ENCODE assay signal across 8 cellular contexts in genomic region chr19:13839938-13840750, GRCh38. TPM values are rescaled to one million over a fixed set of nuclear protein-coding genes. Genes with fewer than 3 reads are reported as not detected.
DNase-seq lines count a peak whose midpoint lies in the region; ATAC-seq and TF ChIP-seq lines count a peak whose summit lies in the region.

No MANE protein-coding gene starts in this region.

- 93 to 98% methylated on average over 10 to 22 of the region's 22 CpGs for WGBS in endodermal cell (ENCODE audit: insufficient coverage in 1 of 2, insufficient read length in 1 of 2), 2 experiments

- H3K9me3 ChIP-seq in endodermal cell (ENCODE audit: control insufficient read depth, low read length), result no peaks in the 10 kb centered on the region

- peak overlapping the region; percentile 90 for H3K27ac Mint-ChIP-seq in activated CD4-positive, alpha-beta T cell treated with anti-CD3 and anti-CD28 coated beads, Interleukin-2, amount 10 ng/mL, durations not matched to agents 7 days and 5 days
- H3K27ac Mint-ChIP-seq in endodermal cell, result peak overlapping the region; percentile 26
- peak overlapping the region; percentile 91 to 100 (median 97) for H3K27ac Mint-ChIP-seq in naive thymus-derived CD8-positive, alpha-beta T cell

- peaks cover 58% of the 10 kb centered on the region for H3K4me1 Mint-ChIP-seq in activated CD4-positive, alpha-beta T cell treated with anti-CD3 and anti-CD28 coated beads, Interleukin-2, amount 10 ng/mL, durations not matched to agents 7 days and 5 days
- H3K4me1 Mint-ChIP-seq in endodermal cell, result peaks cover 6% of the 10 kb centered on the region
- peaks cover 21 to 83% (median 72%) of the 10 kb centered on the region in 4 donors for H3K4me1 Mint-ChIP-seq in naive thymus-derived CD8-positive, alpha-beta T cell

- TF ChIP-seq CTCF in HL-60 (IDR thresholded peaks at IDR 0.05; ENCODE audit: insufficient read depth, low read length), result no peak
- no peak for TF ChIP-seq CTCF in endodermal cell (conservative IDR thresholded peaks at IDR 0.05)

- H3K27ac ChIP-seq in HL-60 (replicated peaks) (peak overlapping the region; percentile 98), endodermal cell (ENCODE audit: low read depth, low read length) (no peak overlapping the region)

- peaks cover 42% of the 10 kb centered on the region for H3K36me3 Mint-ChIP-seq in activated CD4-positive, alpha-beta T cell treated with anti-CD3 and anti-CD28 coated beads, Interleukin-2, amount 10 ng/mL, durations not matched to agents 7 days and 5 days (ENCODE audit: low read depth)
- peaks cover 2% of the 10 kb centered on the region for H3K36me3 Mint-ChIP-seq in endodermal cell (ENCODE audit: low read depth)
- no peaks in the 10 kb centered on the region for H3K36me3 Mint-ChIP-seq in naive thymus-derived CD8-positive, alpha-beta T cell

- DNase-seq in AG20443 (ENCODE audit: low spot score) (peak; percentile 47), HL-60 (ENCODE audit: low read depth in 1 of 2, low spot score in 1 of 2) (peak in 1 of 2 experiments; percentile 58), endodermal cell (peak; percentile 51), OCI-M1 (lab: John Stamatoyannopoulos, UW) (no peak), NCI-H2171 treated with DMSO at 0.1 percent for 48 hours (lab: John Stamatoyannopoulos, UW) (no peak)
- peak; percentile 29 for DNase-seq in activated CD4-positive, alpha-beta T cell treated with anti-CD3 and anti-CD28 coated beads, Interleukin-2, amount 10 ng/mL, durations not matched to agents 7 days and 5 days
- peak in 2 of 10 donors; percentile 43 to 49 for DNase-seq in naive thymus-derived CD8-positive, alpha-beta T cell

- peaks cover 12% of the 10 kb centered on the region for H3K4me1 ChIP-seq in endodermal cell (ENCODE audit: control insufficient read depth, insufficient read depth, low read length)

- H3K36me3 ChIP-seq in endodermal cell (ENCODE audit: control insufficient read depth, insufficient read depth, low read length), result no peaks in the 10 kb centered on the region

- H3K4me3 ChIP-seq in HL-60 (replicated peaks; ENCODE audit: insufficient read depth, low read length), result peak overlapping the region; percentile 82
- no peak overlapping the region for H3K4me3 ChIP-seq in endodermal cell (ENCODE audit: low read length)

- CTCF ChIA-PET in activated CD4-positive, alpha-beta T cell treated with anti-CD3 and anti-CD28 coated beads, Interleukin-2, amount 10 ng/mL, durations not matched to agents 7 days and 5 days (lab: Charles Lee), result interaction anchor here (0.6 to 1.6 kb wide), 4 partner anchors 19 to 56 kb away, joined by 3 to 4 read pairs (median 4); no protein-coding TSS in a partner anchor

- POLR2A ChIA-PET in activated CD4-positive, alpha-beta T cell treated with anti-CD3 and anti-CD28 coated beads, Interleukin-2, amount 10 ng/mL, durations not matched to agents 7 days and 5 days (lab: Charles Lee), result interaction anchor here (0.5 to 1.1 kb wide), 4 partner anchors 48 to 688 kb away, joined by 3 to 7 read pairs (median 4); no protein-coding TSS in a partner anchor
- POLR2A ChIA-PET in naive thymus-derived CD8-positive, alpha-beta T cell (lab: Charles Lee), result interaction anchor here (0.6 to 8.7 kb wide), 9 partner anchors 8 to 1579 kb away, joined by 3 to 110 read pairs (median 3); partner anchors contain the start of gene ZSWIM4

- H3K27me3 Mint-ChIP-seq in activated CD4-positive, alpha-beta T cell treated with anti-CD3 and anti-CD28 coated beads, Interleukin-2, amount 10 ng/mL, durations not matched to agents 7 days and 5 days, result no peaks in the 10 kb centered on the region
- no peaks in the 10 kb centered on the region for H3K27me3 Mint-ChIP-seq in endodermal cell (ENCODE audit: insufficient read depth)
- no peaks in the 10 kb centered on the region for H3K27me3 Mint-ChIP-seq in naive thymus-derived CD8-positive, alpha-beta T cell

- H3K9me3 Mint-ChIP-seq in activated CD4-positive, alpha-beta T cell treated with anti-CD3 and anti-CD28 coated beads, Interleukin-2, amount 10 ng/mL, durations not matched to agents 7 days and 5 days, result no peaks in the 10 kb centered on the region
- no peaks in the 10 kb centered on the region for H3K9me3 Mint-ChIP-seq in endodermal cell
- H3K9me3 Mint-ChIP-seq in naive thymus-derived CD8-positive, alpha-beta T cell, result no peaks in the 10 kb centered on the region

- ATAC-seq in naive thymus-derived CD8-positive, alpha-beta T cell, result peak; percentile 1 to 15
- ATAC-seq in GM19023 (IDR thresholded peaks at IDR 0.05; ENCODE audit: unreplicated experiment), result no peak

- H3K9ac ChIP-seq in endodermal cell (ENCODE audit: extremely low read depth, low read length, poor library complexity, severe bottlenecking), result no peak overlapping the region

- H3K27me3 ChIP-seq in HL-60 (ENCODE audit: insufficient read depth, poor library complexity, severe bottlenecking), result no peaks in the 10 kb centered on the region
- H3K27me3 ChIP-seq in endodermal cell (ENCODE audit: control insufficient read depth, insufficient read depth, low read length, poor library complexity, severe bottlenecking), result no peaks in the 10 kb centered on the region

- peak overlapping the region; percentile 94 for H3K4me3 Mint-ChIP-seq in activated CD4-positive, alpha-beta T cell treated with anti-CD3 and anti-CD28 coated beads, Interleukin-2, amount 10 ng/mL, durations not matched to agents 7 days and 5 days
- peak overlapping the region; percentile 76 for H3K4me3 Mint-ChIP-seq in endodermal cell
- peak overlapping the region; percentile 78 to 94 (median 88) for H3K4me3 Mint-ChIP-seq in naive thymus-derived CD8-positive, alpha-beta T cell

RNA-seq across cellular contexts. Expression of gene NANOS3, which starts 36.8 kb away (rescaled TPM):
- under 1 TPM in 1 of 2 experiments, not detected in 1; 0.48 TPM for total RNA-seq in activated CD4-positive, alpha-beta T cell treated with anti-CD3 and anti-CD28 coated beads, Interleukin-2, amount 10 ng/mL, durations not matched to agents 7 days and 5 days
- under 1 TPM in 1 of 2 donors, not detected in 1; 0.64 TPM for total RNA-seq in endodermal cell
- 2.6 TPM for polyA plus RNA-seq in endodermal cell (2013, experiment 1 of 2)
- 2.0 TPM for polyA plus RNA-seq in endodermal cell (2013, experiment 2 of 2)
- total RNA-seq in naive thymus-derived CD8-positive, alpha-beta T cell, result not detected
- not detected for polyA plus RNA-seq in naive thymus-derived CD8-positive, alpha-beta T cell

RNA-seq across cellular contexts. Expression of gene ZSWIM4, which starts 44.9 kb away (rescaled TPM):
- 1 to 10 TPM; 6.0 to 6.2 TPM for total RNA-seq in activated CD4-positive, alpha-beta T cell treated with anti-CD3 and anti-CD28 coated beads, Interleukin-2, amount 10 ng/mL, durations not matched to agents 7 days and 5 days
- total RNA-seq in endodermal cell, result 10 to 100 TPM; 30.0 to 41.9 TPM
- polyA plus RNA-seq in endodermal cell (2013, experiment 1 of 2), result 22.9 TPM
- 20.7 TPM for polyA plus RNA-seq in endodermal cell (2013, experiment 2 of 2)
- total RNA-seq in naive thymus-derived CD8-positive, alpha-beta T cell, result 1 to 10 TPM; 7.8 to 8.1 TPM
- polyA plus RNA-seq in naive thymus-derived CD8-positive, alpha-beta T cell, result 1 to 10 TPM in 2 of 3 donors, under 1 TPM in 1; 0.30 to 1.5 (median 1.1) TPM

Comparison
In these comparisons a context has a peak if more than half of its experiments do, and no peak if none do; other contexts are left out.
1. DNase-seq: peak in AG20443 (single experiment), activated CD4-positive, alpha-beta T cell treated with anti-CD3 and anti-CD28 coated beads, Interleukin-2, amount 10 ng/mL, durations not matched to agents 7 days and 5 days (single experiment) and endodermal cell (single experiment); none in OCI-M1 (single experiment) and NCI-H2171 treated with DMSO at 0.1 percent for 48 hours (single experiment).
2. H3K27ac Mint-ChIP-seq: peak in every context shown above with its lines; median percentile 97 in naive thymus-derived CD8-positive, alpha-beta T cell; 90 in activated CD4-positive, alpha-beta T cell treated with anti-CD3 and anti-CD28 coated beads, Interleukin-2, amount 10 ng/mL, durations not matched to agents 7 days and 5 days; 26 in endodermal cell.
3. Peak in every context shown above with its lines, with median percentiles within 50 percentile points of each other: H3K4me3 Mint-ChIP-seq.